ENCODE assay signal across 10 cellular contexts in the genomic region with DNA sequence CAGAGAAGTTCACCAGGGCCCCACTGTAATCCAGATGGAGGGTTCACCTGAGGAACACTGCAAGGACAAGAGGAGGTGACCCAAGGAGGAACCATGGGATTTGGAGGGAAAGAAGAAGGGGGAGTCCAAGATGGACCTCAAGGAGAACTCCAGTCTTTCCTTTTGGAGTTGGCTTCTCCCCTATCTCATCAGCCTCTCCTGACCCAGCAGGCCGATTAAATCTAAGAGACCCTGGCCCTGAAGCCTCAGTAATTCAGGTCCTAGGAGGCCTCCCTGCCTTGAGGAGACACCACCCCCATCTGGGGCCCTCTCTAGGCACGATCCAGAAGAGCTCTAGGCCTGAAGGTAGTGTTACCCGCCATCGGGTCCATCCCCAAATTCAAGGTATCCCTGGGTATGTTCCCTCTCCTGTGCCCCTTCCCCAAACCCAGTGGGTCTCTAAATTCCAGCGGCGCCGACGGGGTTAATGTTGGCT. TPM values are rescaled to one million over a fixed set of nuclear protein-coding genes. Genes with fewer than 3 reads are reported as not detected.
A peak's percentile ranks its signal among the peaks of the same experiment; 100 is the strongest.
DNase-seq lines count a peak whose midpoint lies in the region; ATAC-seq lines count a peak whose summit lies in the region.
"Had no signal": no experiment of that assay in that cellular context is flagged by ENCODE, and none has a peak within 500 bp of the region (broad histone marks: within the 10 kb centered on the region; RNA-seq: fewer than 3 reads in every experiment).

No MANE protein-coding gene starts in this region.

- peak overlapping the region; percentile 58 for H3K4me3 Mint-ChIP-seq in activated CD4-positive, alpha-beta T cell treated with anti-CD3 and anti-CD28 coated beads, Interleukin-2, amount 10 ng/mL, durations not matched to agents 24 days and 14 days
- peak overlapping the region; percentile 67 for H3K4me3 Mint-ChIP-seq in activated T-helper 17 cell treated with anti-CD3 and anti-CD28 coated beads, Interleukin-2, amount 50 U/mL, for 72 hours
- peak overlapping the region; percentile 45 to 73 (median 48) for H3K4me3 Mint-ChIP-seq in immature natural killer cell
- H3K4me3 Mint-ChIP-seq in stimulated activated naive B cell treated with anti-CD40 and anti-IgM and Interleukin-4, amounts not matched to agents 10 μg/mL and 1 μg/mL and 100 μg/mL, for 72 hours: peak overlapping the region; percentile 74 to 79

- no peak for ATAC-seq in activated T-helper 17 cell treated with anti-CD3 and anti-CD28 coated beads, Interleukin-2, amount 50 U/mL, for 72 hours (replicated peaks)
- peak in 1 of 2 donors; percentile 3 for ATAC-seq in stimulated activated naive B cell treated with anti-CD40 and anti-IgM and Interleukin-4, amounts not matched to agents 10 μg/mL and 1 μg/mL and 100 μg/mL, for 72 hours (replicated peaks)
- ATAC-seq in HG03442 (IDR thresholded peaks at IDR 0.05; ENCODE audit: unreplicated experiment) (no peak), GM21619 (IDR thresholded peaks at IDR 0.05; ENCODE audit: unreplicated experiment) (no peak)
- ATAC-seq: A549 had no signal

- H3K4me1 Mint-ChIP-seq in activated CD4-positive, alpha-beta T cell treated with anti-CD3 and anti-CD28 coated beads, Interleukin-2, amount 10 ng/mL, durations not matched to agents 24 days and 14 days: peaks cover 33% of the 10 kb centered on the region
- H3K4me1 Mint-ChIP-seq in activated T-helper 17 cell treated with anti-CD3 and anti-CD28 coated beads, Interleukin-2, amount 50 U/mL, for 72 hours: peaks cover 22% of the 10 kb centered on the region
- H3K4me1 Mint-ChIP-seq in immature natural killer cell: peaks cover 24 to 28% of the 10 kb centered on the region in 2 donors
- H3K4me1 Mint-ChIP-seq in stimulated activated naive B cell treated with anti-CD40 and anti-IgM and Interleukin-4, amounts not matched to agents 10 μg/mL and 1 μg/mL and 100 μg/mL, for 72 hours: peaks cover 14 to 29% of the 10 kb centered on the region in 2 donors

- intact Hi-C loops in activated CD4-positive, alpha-beta T cell treated with anti-CD3 and anti-CD28 coated beads, Interleukin-2, amount 10 ng/mL, durations not matched to agents 24 days and 14 days (cut with micrococcal nuclease): no loop called here

- H3K27ac Mint-ChIP-seq in activated CD4-positive, alpha-beta T cell treated with anti-CD3 and anti-CD28 coated beads, Interleukin-2, amount 10 ng/mL, durations not matched to agents 24 days and 14 days: no peak overlapping the region
- H3K27ac Mint-ChIP-seq in activated T-helper 17 cell treated with anti-CD3 and anti-CD28 coated beads, Interleukin-2, amount 50 U/mL, for 72 hours: no peak overlapping the region
- H3K27ac Mint-ChIP-seq in immature natural killer cell: no peak overlapping the region
- no peak overlapping the region for H3K27ac Mint-ChIP-seq in stimulated activated naive B cell treated with anti-CD40 and anti-IgM and Interleukin-4, amounts not matched to agents 10 μg/mL and 1 μg/mL and 100 μg/mL, for 72 hours

- H3K36me3 Mint-ChIP-seq in activated CD4-positive, alpha-beta T cell treated with anti-CD3 and anti-CD28 coated beads, Interleukin-2, amount 10 ng/mL, durations not matched to agents 24 days and 14 days (ENCODE audit: low read depth): no peaks in the 10 kb centered on the region
- H3K36me3 Mint-ChIP-seq in activated T-helper 17 cell treated with anti-CD3 and anti-CD28 coated beads, Interleukin-2, amount 50 U/mL, for 72 hours (ENCODE audit: low read depth): no peaks in the 10 kb centered on the region
- H3K36me3 Mint-ChIP-seq in immature natural killer cell: peaks cover 0 to 4% (median 0%) of the 10 kb centered on the region in 3 donors
- H3K36me3 Mint-ChIP-seq in stimulated activated naive B cell treated with anti-CD40 and anti-IgM and Interleukin-4, amounts not matched to agents 10 μg/mL and 1 μg/mL and 100 μg/mL, for 72 hours: no peaks in the 10 kb centered on the region

- H3K9me3 Mint-ChIP-seq in activated CD4-positive, alpha-beta T cell treated with anti-CD3 and anti-CD28 coated beads, Interleukin-2, amount 10 ng/mL, durations not matched to agents 24 days and 14 days: no peaks in the 10 kb centered on the region
- H3K9me3 Mint-ChIP-seq in activated T-helper 17 cell treated with anti-CD3 and anti-CD28 coated beads, Interleukin-2, amount 50 U/mL, for 72 hours: no peaks in the 10 kb centered on the region
- no peaks in the 10 kb centered on the region for H3K9me3 Mint-ChIP-seq in immature natural killer cell
- no peaks in the 10 kb centered on the region for H3K9me3 Mint-ChIP-seq in stimulated activated naive B cell treated with anti-CD40 and anti-IgM and Interleukin-4, amounts not matched to agents 10 μg/mL and 1 μg/mL and 100 μg/mL, for 72 hours

- no peak for DNase-seq in activated CD4-positive, alpha-beta T cell treated with anti-CD3 and anti-CD28 coated beads, Interleukin-2, amount 10 ng/mL, durations not matched to agents 24 days and 14 days
- no peak for DNase-seq in activated CD4-positive, alpha-beta T cell treated with anti-CD3 and anti-CD28 coated beads, Interleukin-2, amount 50 U/mL, for 48 hours
- no peak for DNase-seq in immature natural killer cell
- DNase-seq in stimulated activated naive B cell treated with anti-CD40 and anti-IgM and Interleukin-4, amounts not matched to agents 10 μg/mL and 1 μg/mL and 100 μg/mL, for 72 hours: no peak
- DNase-seq in Ammon's horn (ENCODE audit: low spot score): no peak
- DNase-seq: NCI-H1048 had no signal

- H3K27me3 Mint-ChIP-seq in activated CD4-positive, alpha-beta T cell treated with anti-CD3 and anti-CD28 coated beads, Interleukin-2, amount 10 ng/mL, durations not matched to agents 24 days and 14 days: peaks cover 55% of the 10 kb centered on the region
- no peaks in the 10 kb centered on the region for H3K27me3 Mint-ChIP-seq in activated T-helper 17 cell treated with anti-CD3 and anti-CD28 coated beads, Interleukin-2, amount 50 U/mL, for 72 hours
- H3K27me3 Mint-ChIP-seq in immature natural killer cell (ENCODE audit: low read depth in 3 of 3): peaks cover 14 to 37% (median 25%) of the 10 kb centered on the region in 3 donors
- peaks cover 77 to 84% of the 10 kb centered on the region in 2 donors for H3K27me3 Mint-ChIP-seq in stimulated activated naive B cell treated with anti-CD40 and anti-IgM and Interleukin-4, amounts not matched to agents 10 μg/mL and 1 μg/mL and 100 μg/mL, for 72 hours

RNA-seq across cellular contexts. Expression of gene DGKZ, which starts 15.1 kb away (rescaled TPM):
- total RNA-seq in activated CD4-positive, alpha-beta T cell treated with anti-CD3 and anti-CD28 coated beads, Interleukin-2, amount 10 ng/mL, durations not matched to agents 24 days and 14 days: 87.4 and 94.7 TPM in 2 replicates
- total RNA-seq in activated T-helper 17 cell treated with anti-CD3 and anti-CD28 coated beads, Interleukin-2, amount 50 U/mL, for 72 hours: 100 to 1,000 TPM in 1 of 2 donors, 10 to 100 TPM in 1; 78.9 to 100 TPM
- 100 to 1,000 TPM in 1 of 3 donors, 10 to 100 TPM in 2; 40.7 to 120 (median 63.6) TPM for polyA plus RNA-seq in immature natural killer cell

RNA-seq across cellular contexts. Expression of gene MDK, which starts 49.3 kb away (rescaled TPM):
- 5.4 and 7.1 TPM in 2 replicates for total RNA-seq in activated CD4-positive, alpha-beta T cell treated with anti-CD3 and anti-CD28 coated beads, Interleukin-2, amount 10 ng/mL, durations not matched to agents 24 days and 14 days
- total RNA-seq in activated T-helper 17 cell treated with anti-CD3 and anti-CD28 coated beads, Interleukin-2, amount 50 U/mL, for 72 hours: 10 to 100 TPM in 1 of 2 donors, 1 to 10 TPM in 1; 8.5 to 12.9 TPM
- polyA plus RNA-seq in immature natural killer cell: under 1 TPM in 1 of 3 donors, not detected in 2; 0.44 TPM

RNA-seq across cellular contexts. Expression of gene CREB3L1, which starts 54.7 kb away (rescaled TPM):
- total RNA-seq in activated CD4-positive, alpha-beta T cell treated with anti-CD3 and anti-CD28 coated beads, Interleukin-2, amount 10 ng/mL, durations not matched to agents 24 days and 14 days: 0.09 and 0.17 TPM in 2 replicates
- total RNA-seq in activated T-helper 17 cell treated with anti-CD3 and anti-CD28 coated beads, Interleukin-2, amount 50 U/mL, for 72 hours: not detected
- polyA plus RNA-seq in immature natural killer cell: not detected

RNA-seq across cellular contexts. Expression of gene CHRM4, which starts 59.4 kb away (rescaled TPM):
- total RNA-seq in activated CD4-positive, alpha-beta T cell treated with anti-CD3 and anti-CD28 coated beads, Interleukin-2, amount 10 ng/mL, durations not matched to agents 24 days and 14 days: 0.80 and 0.84 TPM in 2 replicates
- total RNA-seq in activated T-helper 17 cell treated with anti-CD3 and anti-CD28 coated beads, Interleukin-2, amount 50 U/mL, for 72 hours: 1 to 10 TPM in 1 of 2 donors, under 1 TPM in 1; 0.90 to 6.1 TPM
- under 1 TPM in 2 of 3 donors, not detected in 1; 0.31 to 0.51 TPM for polyA plus RNA-seq in immature natural killer cell
